In genomic region chr10:69070951-69071350, GRCh38 we compare ENCODE assay signal across 23 cellular contexts.
"Had no signal": no experiment of that assay in that cellular context is flagged by ENCODE, and none has a peak within 500 bp of the region (broad histone marks: within the 10 kb centered on the region; RNA-seq: fewer than 3 reads in every experiment).

No MANE protein-coding gene starts in this region.

- DNase-seq: activated B cell treated with CpG ODN at 0.5 μM for 24 hours; activated CD4-positive, alpha-beta memory T cell treated with anti-CD3 and anti-CD28 coated beads, Interleukin-2, amount 10 ng/mL, durations not matched to agents 7 days and 5 days; activated CD4-positive, alpha-beta T cell treated with anti-CD3 and anti-CD28 coated beads for 1 hour; activated CD4-positive, alpha-beta T cell treated with anti-CD3 and anti-CD28 coated beads, Interleukin-2, amount 10 ng/mL, durations not matched to agents 7 days and 5 days; activated gamma-delta T cell treated with Interleukin-2 at 50 U/mL for 16 hours; activated naive CD4-positive, alpha-beta T cell treated with anti-CD3 and anti-CD28 coated beads, Interleukin-2, amount 10 ng/mL, durations not matched to agents 7 days and 5 days; activated T-cell treated with anti-CD3 and anti-CD28 coated beads for 4 hours; activated T-cell treated with anti-CD3 and anti-CD28 coated beads, Interleukin-2, amount 50 U/mL, for 48 hours; aorta; body of pancreas; Kasumi-1; NCI-H1105 treated with DMSO at 0.1 percent for 48 hours; NCI-H1436 treated with DMSO at 0.1 percent for 48 hours; NCI-H187; NCI-H2081; NCI-H446; NCI-H524; Peyer's patch; SHP77 treated with DMSO at 0.1 percent for 48 hours; T-helper 9 cell had no signal

- H3K4me1 Mint-ChIP-seq: central memory CD8-positive, alpha-beta T cell had no signal

- H3K27ac Mint-ChIP-seq: activated B cell treated with CpG ODN at 0.5 μM for 24 hours; activated CD4-positive, alpha-beta memory T cell treated with anti-CD3 and anti-CD28 coated beads, Interleukin-2, amount 10 ng/mL, durations not matched to agents 7 days and 5 days; activated CD4-positive, alpha-beta T cell treated with anti-CD3 and anti-CD28 coated beads, Interleukin-2, amount 10 ng/mL, durations not matched to agents 7 days and 5 days; activated naive CD4-positive, alpha-beta T cell treated with anti-CD3 and anti-CD28 coated beads, Interleukin-2, amount 10 ng/mL, durations not matched to agents 7 days and 5 days; activated T-helper 2 cell treated with anti-CD3 and anti-CD28 coated beads, Interferon-gamma antibody, Interleukin-2, Interleukin-4, amounts not matched to agents 10 μg/mL and 5 μg/mL and 100 μg/mL, durations not matched to agents 14 hours and 24 hours and 36 hours; T-helper 1 cell treated with Interleukin-12 subunit alpha and Interleukin-12 subunit beta and Interleukin-4 antibody, amounts not matched to agents 30 μg/mL and 1 μg/mL, for 36 hours had no signal

- H3K4me3 Mint-ChIP-seq: activated B cell treated with CpG ODN at 0.5 μM for 24 hours; activated CD4-positive, alpha-beta memory T cell treated with anti-CD3 and anti-CD28 coated beads, Interleukin-2, amount 10 ng/mL, durations not matched to agents 7 days and 5 days; activated CD4-positive, alpha-beta T cell treated with anti-CD3 and anti-CD28 coated beads, Interleukin-2, amount 10 ng/mL, durations not matched to agents 7 days and 5 days; activated naive CD4-positive, alpha-beta T cell treated with anti-CD3 and anti-CD28 coated beads, Interleukin-2, amount 10 ng/mL, durations not matched to agents 7 days and 5 days; central memory CD8-positive, alpha-beta T cell; T-helper 1 cell treated with Interleukin-12 subunit alpha and Interleukin-12 subunit beta and Interleukin-4 antibody, amounts not matched to agents 30 μg/mL and 1 μg/mL, for 36 hours had no signal

- H3K27me3 Mint-ChIP-seq: activated B cell treated with CpG ODN at 0.5 μM for 24 hours; activated CD4-positive, alpha-beta memory T cell treated with anti-CD3 and anti-CD28 coated beads, Interleukin-2, amount 10 ng/mL, durations not matched to agents 7 days and 5 days; activated CD4-positive, alpha-beta T cell treated with anti-CD3 and anti-CD28 coated beads, Interleukin-2, amount 10 ng/mL, durations not matched to agents 7 days and 5 days; central memory CD8-positive, alpha-beta T cell had no signal

- H3K9me3 Mint-ChIP-seq: activated B cell treated with CpG ODN at 0.5 μM for 24 hours; activated CD4-positive, alpha-beta memory T cell treated with anti-CD3 and anti-CD28 coated beads, Interleukin-2, amount 10 ng/mL, durations not matched to agents 7 days and 5 days; activated CD4-positive, alpha-beta T cell treated with anti-CD3 and anti-CD28 coated beads, Interleukin-2, amount 10 ng/mL, durations not matched to agents 7 days and 5 days; activated naive CD4-positive, alpha-beta T cell treated with anti-CD3 and anti-CD28 coated beads, Interleukin-2, amount 10 ng/mL, durations not matched to agents 7 days and 5 days; activated T-helper 2 cell treated with anti-CD3 and anti-CD28 coated beads, Interferon-gamma antibody, Interleukin-2, Interleukin-4, amounts not matched to agents 10 μg/mL and 5 μg/mL and 100 μg/mL, durations not matched to agents 14 hours and 24 hours and 36 hours; central memory CD8-positive, alpha-beta T cell; T-helper 1 cell treated with Interleukin-12 subunit alpha and Interleukin-12 subunit beta and Interleukin-4 antibody, amounts not matched to agents 30 μg/mL and 1 μg/mL, for 36 hours had no signal

- ATAC-seq: body of pancreas had no signal
